In genomic region chr5:15387931-15388330, GRCh38 we compare ENCODE assay signal across 1 cellular context.
TF ChIP-seq lines count a peak whose summit lies in the region.

No MANE protein-coding gene starts in this region.

TF ChIP-seq in HepG2, 621 proteins besides CTCF, POLR2A, EP300 and RAD21 (continued from another document):
- TF ChIP-seq ARID5B (CRISPR knock-in tag; IDR thresholded peaks at IDR 0.05), result peak; percentile 13; the same call in 1 of the 2 replicates
- TF ChIP-seq TFE3 (CRISPR knock-in tag; IDR thresholded peaks at IDR 0.05), result no peak
- no peak for TF ChIP-seq PREB (CRISPR knock-in tag; IDR thresholded peaks at IDR 0.05)
- TF ChIP-seq SOX6 (IDR thresholded peaks at IDR 0.05), result no peak
- peak; percentile 85 for TF ChIP-seq SOX6 (CRISPR knock-in tag; IDR thresholded peaks at IDR 0.05)
